17 cellular contexts compared by ENCODE assay signal in genomic region chr7:129150199-129150996, GRCh38. TPM values are rescaled to one million over a fixed set of nuclear protein-coding genes. Genes with fewer than 3 reads are reported as not detected.
DNase-seq lines count a peak whose midpoint lies in the region; ATAC-seq and TF ChIP-seq lines count a peak whose summit lies in the region.
"Had no signal": no experiment of that assay in that cellular context is flagged by ENCODE, and none has a peak within 500 bp of the region (broad histone marks: within the 10 kb centered on the region; RNA-seq: fewer than 3 reads in every experiment).

No MANE protein-coding gene starts in this region.

- WGBS in endodermal cell (ENCODE audit: insufficient coverage in 1 of 2, insufficient read length in 1 of 2), 2 experiments: 76 to 100% methylated on average over 2 to 8 of the region's 8 CpGs

- intact Hi-C loops in naive thymus-derived CD4-positive, alpha-beta T cell (cut with micrococcal nuclease): no loop called here
- intact Hi-C loops in dorsolateral prefrontal cortex (cut with DNase I): no loop called here

- CTCF ChIA-PET in naive thymus-derived CD4-positive, alpha-beta T cell (lab: Charles Lee): interaction anchor here (1.2 to 1.3 kb wide), 2 partner anchors 9 to 14 kb away, joined by 4 read pairs; no protein-coding TSS in a partner anchor

- peak; percentile 51 for ATAC-seq in naive thymus-derived CD4-positive, alpha-beta T cell
- ATAC-seq in HG03045 (IDR thresholded peaks at IDR 0.05; ENCODE audit: unreplicated experiment): no peak

- DNase-seq in NCI-H1436 (lab: John Stamatoyannopoulos, UW) (peak; percentile 13), NCI-H1436 treated with DMSO at 0.1 percent for 48 hours (lab: John Stamatoyannopoulos, UW) (no peak), MV-4-11 (lab: John Stamatoyannopoulos, UW) (peak; percentile 35), endodermal cell (peak; percentile 87), dorsolateral prefrontal cortex (no peak)
- no peak for DNase-seq in naive thymus-derived CD4-positive, alpha-beta T cell
- no peak for DNase-seq in activated CD4-positive, alpha-beta T cell treated with anti-CD3 and anti-CD28 coated beads for 1 hour
- DNase-seq: 8988T; CD8-positive, alpha-beta memory T cell; EL; HFFc6; Karpas-422; NCI-H1417 treated with DMSO at 0.1 percent for 48 hours had no signal

- TF ChIP-seq CTCF in endodermal cell (conservative IDR thresholded peaks at IDR 0.05) (no peak), dorsolateral prefrontal cortex (IDR thresholded peaks at IDR 0.05 in 54 of 56, conservative IDR thresholded peaks at IDR 0.05 in 2 of 56; ENCODE audit: low read depth in 1 of 56, partially characterized antibody in 56 of 56) (no peak)

- H3K27me3 ChIP-seq in endodermal cell (ENCODE audit: control insufficient read depth, insufficient read depth, low read length, poor library complexity, severe bottlenecking): peaks cover 4% of the 10 kb centered on the region
- no peaks in the 10 kb centered on the region for H3K27me3 ChIP-seq in naive thymus-derived CD4-positive, alpha-beta T cell (ENCODE audit: control insufficient read depth in 2 of 2, insufficient read depth in 2 of 2, low read length in 2 of 2)
- no peaks in the 10 kb centered on the region for H3K27me3 ChIP-seq in dorsolateral prefrontal cortex

- peaks cover 10% of the 10 kb centered on the region for H3K4me1 Mint-ChIP-seq in endodermal cell
- peaks cover 0 to 22% (median 15%) of the 10 kb centered on the region in 7 donors for H3K4me1 Mint-ChIP-seq in naive thymus-derived CD4-positive, alpha-beta T cell

- H3K9me3 Mint-ChIP-seq in endodermal cell: no peaks in the 10 kb centered on the region
- no peaks in the 10 kb centered on the region for H3K9me3 Mint-ChIP-seq in naive thymus-derived CD4-positive, alpha-beta T cell
- H3K9me3 Mint-ChIP-seq: CD8-positive, alpha-beta memory T cell; HFFc6 had no signal

- peaks cover 4% of the 10 kb centered on the region for H3K4me1 ChIP-seq in endodermal cell (ENCODE audit: control insufficient read depth, insufficient read depth, low read length)
- H3K4me1 ChIP-seq in naive thymus-derived CD4-positive, alpha-beta T cell (ENCODE audit: control insufficient read depth in 2 of 2, insufficient read depth in 2 of 2, low read length in 2 of 2): peaks cover 0 to 1% of the 10 kb centered on the region in 2 donors

- no peaks in the 10 kb centered on the region for H3K9me3 ChIP-seq in endodermal cell (ENCODE audit: control insufficient read depth, low read length)
- H3K9me3 ChIP-seq in naive thymus-derived CD4-positive, alpha-beta T cell (ENCODE audit: control insufficient read depth in 2 of 3, low read length in 3 of 3): no peaks in the 10 kb centered on the region
- H3K9me3 ChIP-seq: upper lobe of left lung had no signal

- H3K36me3 ChIP-seq in endodermal cell (ENCODE audit: control insufficient read depth, insufficient read depth, low read length): no peaks in the 10 kb centered on the region
- H3K36me3 ChIP-seq in naive thymus-derived CD4-positive, alpha-beta T cell (ENCODE audit: control insufficient read depth in 2 of 3, insufficient read depth in 3 of 3, low read length in 3 of 3): no peaks in the 10 kb centered on the region
- H3K36me3 ChIP-seq: upper lobe of left lung had no signal

- H3K36me3 Mint-ChIP-seq in endodermal cell (ENCODE audit: low read depth): peaks cover 6% of the 10 kb centered on the region
- peaks cover 0 to 18% (median 0%) of the 10 kb centered on the region in 5 donors for H3K36me3 Mint-ChIP-seq in naive thymus-derived CD4-positive, alpha-beta T cell
- H3K36me3 Mint-ChIP-seq: CD8-positive, alpha-beta memory T cell had no signal

- POLR2A ChIA-PET in naive thymus-derived CD4-positive, alpha-beta T cell (lab: Charles Lee): interaction anchor here (0.8 kb wide), 1 partner anchor 24 kb away, joined by 3 read pairs; no protein-coding TSS in a partner anchor

- H3K4me3 ChIP-seq in endodermal cell (ENCODE audit: low read length): no peak overlapping the region
- no peak overlapping the region for H3K4me3 ChIP-seq in naive thymus-derived CD4-positive, alpha-beta T cell (ENCODE audit: low read length)
- no peak overlapping the region for H3K4me3 ChIP-seq in dorsolateral prefrontal cortex
- H3K4me3 ChIP-seq: skin epidermis, upper lobe of left lung had no signal

- H3K27ac Mint-ChIP-seq in endodermal cell: no peak overlapping the region
- peak overlapping the region in 2 of 9 donors; percentile 17 to 27 for H3K27ac Mint-ChIP-seq in naive thymus-derived CD4-positive, alpha-beta T cell
- H3K27ac Mint-ChIP-seq: HFFc6 had no signal

- H3K27me3 Mint-ChIP-seq in endodermal cell (ENCODE audit: insufficient read depth): peaks cover 9% of the 10 kb centered on the region
- H3K27me3 Mint-ChIP-seq in naive thymus-derived CD4-positive, alpha-beta T cell: peaks cover 0 to 48% (median 0%) of the 10 kb centered on the region in 5 donors

- H3K9ac ChIP-seq in endodermal cell (ENCODE audit: extremely low read depth, low read length, poor library complexity, severe bottlenecking): no peak overlapping the region

- H3K4me3 Mint-ChIP-seq in endodermal cell: no peak overlapping the region
- H3K4me3 Mint-ChIP-seq in naive thymus-derived CD4-positive, alpha-beta T cell: no peak overlapping the region
- H3K4me3 Mint-ChIP-seq: CD8-positive, alpha-beta memory T cell; HFFc6 had no signal

- H3K27ac ChIP-seq in endodermal cell (ENCODE audit: low read depth, low read length) (no peak overlapping the region), dorsolateral prefrontal cortex (no peak overlapping the region)
- H3K27ac ChIP-seq in naive thymus-derived CD4-positive, alpha-beta T cell (ENCODE audit: low read depth, low read length): no peak overlapping the region
- H3K27ac ChIP-seq: upper lobe of left lung, VCaP had no signal

RNA-seq across cellular contexts. Expression of gene TSPAN33, which starts 5.9 kb away (rescaled TPM):
- 10 to 100 TPM; 33.2 to 35.6 TPM for total RNA-seq in endodermal cell
- polyA plus RNA-seq in endodermal cell (2013, experiment 1 of 2): 23.2 TPM
- 23.9 TPM for polyA plus RNA-seq in endodermal cell (2013, experiment 2 of 2)
- 10 to 100 TPM in 1 of 5 experiments, 1 to 10 TPM in 4; 1.8 to 14.8 (median 3.6) TPM for total RNA-seq in naive thymus-derived CD4-positive, alpha-beta T cell
- polyA plus RNA-seq in naive thymus-derived CD4-positive, alpha-beta T cell: 10 to 100 TPM in 1 of 2 donors, 1 to 10 TPM in 1; 3.3 to 13.0 TPM
- 10 to 100 TPM; 16.4 to 44.4 (median 27.1) TPM for total RNA-seq in dorsolateral prefrontal cortex

RNA-seq across cellular contexts. Expression of gene SMO, which starts 38.0 kb away (rescaled TPM):
- total RNA-seq in endodermal cell (10 to 100 TPM; 75.5 to 76.2 TPM), dorsolateral prefrontal cortex (10 to 100 TPM in 22 of 120 experiments, 1 to 10 TPM in 98; 3.3 to 22.0 (median 7.3) TPM)
- polyA plus RNA-seq in endodermal cell (2013, experiment 1 of 2): 72.7 TPM
- polyA plus RNA-seq in endodermal cell (2013, experiment 2 of 2): 71.3 TPM
- total RNA-seq in naive thymus-derived CD4-positive, alpha-beta T cell: under 1 TPM in 2 of 5 experiments, not detected in 3; 0.11 to 0.22 TPM
- polyA plus RNA-seq in naive thymus-derived CD4-positive, alpha-beta T cell: not detected
- polyA plus RNA-seq: CD8-positive, alpha-beta memory T cell had no signal

Comparison
In these comparisons a context has a peak if more than half of its experiments do, and no peak if none do; other contexts are left out.
1. DNase-seq: peak in NCI-H1436 (single experiment), MV-4-11 (single experiment) and endodermal cell (single experiment); none in NCI-H1436 treated with DMSO at 0.1 percent for 48 hours (single experiment), naive thymus-derived CD4-positive, alpha-beta T cell (0 of 9), dorsolateral prefrontal cortex (0 of 10) and activated CD4-positive, alpha-beta T cell treated with anti-CD3 and anti-CD28 coated beads for 1 hour (single experiment).